ENCODE assay signal across 17 cellular contexts in genomic region chr1:55380313-55380970, GRCh38.
DNase-seq lines count a peak whose midpoint lies in the region; ATAC-seq and TF ChIP-seq lines count a peak whose summit lies in the region.
"Had no signal": no experiment of that assay in that cellular context is flagged by ENCODE, and none has a peak within 500 bp of the region (broad histone marks: within the 10 kb centered on the region; RNA-seq: fewer than 3 reads in every experiment).

No MANE protein-coding gene starts in this region.

- no peak for TF ChIP-seq POLR2A in esophagus muscularis mucosa (IDR thresholded peaks at IDR 0.05; ENCODE audit: low read depth)

- H3K36me3 ChIP-seq in esophagus muscularis mucosa = no peaks in the 10 kb centered on the region
- no peaks in the 10 kb centered on the region for H3K36me3 ChIP-seq in heart right ventricle
- H3K36me3 ChIP-seq in neuronal stem cell (replicated peaks in 1 of 2; ENCODE audit: control insufficient read depth in 2 of 2, insufficient read depth in 2 of 2, low read length in 2 of 2) = no peaks in the 10 kb centered on the region
- no peaks in the 10 kb centered on the region for H3K36me3 ChIP-seq in tibial artery
- H3K36me3 ChIP-seq: HAP-1, SJCRH30 had no signal

- H3K9me3 ChIP-seq in esophagus muscularis mucosa (no peaks in the 10 kb centered on the region), heart right ventricle (no peaks in the 10 kb centered on the region), neuronal stem cell (replicated peaks in 1 of 2; ENCODE audit: control insufficient read depth in 2 of 2, insufficient read depth in 1 of 2, low read depth in 1 of 2, low read length in 2 of 2) (no peaks in the 10 kb centered on the region), tibial artery (no peaks in the 10 kb centered on the region)
- H3K9me3 ChIP-seq: Caco-2, HAP-1, SJCRH30 had no signal

- no peak overlapping the region for H2BK5ac ChIP-seq in neuronal stem cell (ENCODE audit: low read length)

- no peak overlapping the region for H4K91ac ChIP-seq in neuronal stem cell (ENCODE audit: low read depth, low read length, poor library complexity)

- intact Hi-C loops in esophagus muscularis mucosa (cut with DNase I) = no loop called here
- intact Hi-C loops in heart right ventricle (cut with DNase I) = no loop called here
- intact Hi-C loops in tibial artery (cut with DNase I; ENCODE audit: low total_unique reads) = no loop called here

- H3K27ac ChIP-seq in esophagus muscularis mucosa (replicated peaks in 1 of 4) = peak overlapping the region; percentile 11 to 52 (median 32)
- H3K27ac ChIP-seq in heart right ventricle = no peak overlapping the region
- no peak overlapping the region for H3K27ac ChIP-seq in neuronal stem cell (replicated peaks; ENCODE audit: low read length)
- no peak overlapping the region for H3K27ac ChIP-seq in tibial artery
- H3K27ac ChIP-seq: SJCRH30 had no signal

- peak in 5 of 8 donors; percentile 24 to 71 (median 30) for ATAC-seq in heart right ventricle
- ATAC-seq in HG02938 (IDR thresholded peaks at IDR 0.05; ENCODE audit: unreplicated experiment) = no peak

- no peak overlapping the region for H3K9ac ChIP-seq in neuronal stem cell (ENCODE audit: low read depth, low read length, poor library complexity)

- DNase-seq in esophagus muscularis mucosa (ENCODE audit: extremely low spot score) (peak; percentile 94), heart right ventricle (no peak), neuronal stem cell (ENCODE audit: low spot score) (no peak), tibial artery (peak; percentile 75 to 79), NCI-H345 treated with DMSO at 0.1 percent for 48 hours (lab: John Stamatoyannopoulos, UW; ENCODE audit: unreplicated experiment) (no peak), T1000 (lab: John Stamatoyannopoulos, UW) (no peak), H4 (ENCODE audit: low spot score) (no peak)
- DNase-seq: ACHN, AML-193, Caco-2, NCI-H1105 treated with DMSO at 0.1 percent for 48 hours, NCI-H187, NCI-H446, NCI-H69, SJCRH30 had no signal

- no peak overlapping the region for H2BK12ac ChIP-seq in neuronal stem cell (ENCODE audit: low read length)

- peak overlapping the region; percentile 15 for H2BK15ac ChIP-seq in neuronal stem cell (ENCODE audit: low read length)

- no peak overlapping the region for H3K4me3 ChIP-seq in esophagus muscularis mucosa
- H3K4me3 ChIP-seq in heart right ventricle = no peak overlapping the region
- no peak overlapping the region for H3K4me3 ChIP-seq in neuronal stem cell (ENCODE audit: low read length in 2 of 2)
- H3K4me3 ChIP-seq in tibial artery = no peak overlapping the region
- H3K4me3 ChIP-seq: HAP-1, SJCRH30 had no signal

- TF ChIP-seq EP300 in esophagus muscularis mucosa (IDR thresholded peaks at IDR 0.05) = no peak

- 86% methylated on average over 4 of the region's 4 CpGs for WGBS in esophagus muscularis mucosa
- 59 to 71% methylated on average over 4 of the region's 4 CpGs for WGBS in heart right ventricle, 2 donors
- no CpG with 5 or more reads among the region's 4 CpGs for WGBS in neuronal stem cell (ENCODE audit: extremely low coverage in 2 of 2, insufficient read length in 2 of 2, insufficient replicate concordance in 1 of 2), 2 donors

- H3K14ac ChIP-seq in neuronal stem cell (ENCODE audit: low read length) = no peak overlapping the region

- H3K4me1 ChIP-seq in esophagus muscularis mucosa = peaks cover 0 to 19% (median 15%) of the 10 kb centered on the region in 4 donors
- H3K4me1 ChIP-seq in heart right ventricle = peaks cover 0 to 6% (median 0%) of the 10 kb centered on the region in 9 donors
- peaks cover 0 to under 1% of the 10 kb centered on the region in 2 donors for H3K4me1 ChIP-seq in neuronal stem cell (ENCODE audit: control insufficient read depth in 2 of 2, insufficient read depth in 1 of 2, low read depth in 1 of 2, low read length in 2 of 2)
- H3K4me1 ChIP-seq in tibial artery = peaks cover 0 to 10% (median 0%) of the 10 kb centered on the region in 4 donors
- H3K4me1 ChIP-seq: Caco-2, HAP-1, SJCRH30 had no signal

- H3K27me3 ChIP-seq in esophagus muscularis mucosa = no peaks in the 10 kb centered on the region
- H3K27me3 ChIP-seq in heart right ventricle = no peaks in the 10 kb centered on the region
- H3K27me3 ChIP-seq in neuronal stem cell (ENCODE audit: control insufficient read depth in 3 of 3, insufficient read depth in 3 of 3, low read depth in 1 of 3, low read length in 3 of 3) = no peaks in the 10 kb centered on the region
- H3K27me3 ChIP-seq in tibial artery = no peaks in the 10 kb centered on the region

- H3K79me1 ChIP-seq in neuronal stem cell (ENCODE audit: low read depth, low read length) = no peaks in the 10 kb centered on the region

- no peak overlapping the region for H2BK120ac ChIP-seq in neuronal stem cell (ENCODE audit: low read depth, low read length)

- H4K8ac ChIP-seq in neuronal stem cell (ENCODE audit: low read depth, low read length) = no peak overlapping the region

- H3K4ac ChIP-seq in neuronal stem cell (ENCODE audit: low read length) = no peak overlapping the region

- H2AK5ac ChIP-seq in neuronal stem cell (ENCODE audit: low read depth, low read length) = peak overlapping the region; percentile 62

- H2AFZ ChIP-seq in neuronal stem cell (ENCODE audit: low read length) = no peak overlapping the region

- H3K23ac ChIP-seq in neuronal stem cell (ENCODE audit: low read depth, low read length, poor library complexity) = no peak overlapping the region

- H3K18ac ChIP-seq in neuronal stem cell (ENCODE audit: low read length) = no peak overlapping the region

- no peak for TF ChIP-seq CTCF in esophagus muscularis mucosa (IDR thresholded peaks at IDR 0.05)
- no peak for TF ChIP-seq CTCF in heart right ventricle (IDR thresholded peaks at IDR 0.05)
- no peak for TF ChIP-seq CTCF in tibial artery (IDR thresholded peaks at IDR 0.05)

- no peak overlapping the region for H3K4me2 ChIP-seq in neuronal stem cell (ENCODE audit: insufficient read depth, low read length, poor library complexity, severe bottlenecking)

Comparison
In these comparisons a context has a peak if more than half of its experiments do, and no peak if none do; other contexts are left out.
1. DNase-seq: peak in esophagus muscularis mucosa (single experiment) and tibial artery (2 of 2); none in heart right ventricle (0 of 2), neuronal stem cell (single experiment), NCI-H345 treated with DMSO at 0.1 percent for 48 hours (single experiment), T1000 (single experiment) and H4 (single experiment).
2. H3K27ac ChIP-seq: peak in esophagus muscularis mucosa (4 of 4); none in heart right ventricle (0 of 10), neuronal stem cell (single experiment) and tibial artery (0 of 2).